Comparison of ENCODE assay signal across 8 cellular contexts in the genomic region with DNA sequence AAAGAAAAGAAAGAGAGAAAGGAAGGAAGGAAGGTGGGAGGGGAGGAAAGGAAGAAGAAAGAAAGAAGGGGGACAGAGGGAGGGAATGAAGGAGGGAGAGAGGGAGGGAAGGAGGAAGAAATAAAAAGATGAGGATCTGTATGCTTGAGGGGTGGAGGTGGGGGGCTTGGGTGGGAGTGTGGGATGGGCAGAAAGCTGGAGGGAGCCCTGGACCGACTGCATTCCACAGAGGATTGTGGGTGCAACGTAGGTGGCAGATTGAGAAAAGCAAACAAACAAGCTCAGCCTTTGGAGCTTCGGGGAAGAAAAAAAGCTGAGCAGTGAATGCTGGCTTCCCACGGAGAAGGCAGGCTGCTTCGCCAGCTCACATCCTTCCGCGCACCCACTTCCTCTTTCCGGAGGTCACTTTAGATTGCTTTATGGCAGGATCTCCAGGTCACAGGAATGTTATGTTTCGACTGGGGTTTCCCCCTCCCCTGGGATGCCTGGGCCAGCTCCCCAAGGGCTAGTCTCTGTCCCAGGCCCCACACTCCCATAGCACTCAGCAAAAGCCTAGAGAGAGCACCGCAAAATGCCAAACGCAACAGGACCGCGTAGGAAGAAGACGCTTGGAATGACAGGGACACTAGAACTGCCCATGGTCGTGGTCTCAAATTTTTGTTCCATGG. TPM values are rescaled to one million over a fixed set of nuclear protein-coding genes. Genes with fewer than 3 reads are reported as not detected.
DNase-seq lines count a peak whose midpoint lies in the region; ATAC-seq and TF ChIP-seq lines count a peak whose summit lies in the region.

No MANE protein-coding gene starts in this region.

- H3K27me3 ChIP-seq in body of pancreas (no peaks in the 10 kb centered on the region), sigmoid colon (no peaks in the 10 kb centered on the region)

- ATAC-seq in body of pancreas (peak; percentile 81), GM21447 (IDR thresholded peaks at IDR 0.05; ENCODE audit: unreplicated experiment) (no peak)

- in situ Hi-C loops in GM13976 (cut with MboI; ENCODE audit: low sequenced_read_pairs, unreplicated experiment) = no loop called here

- H3K9me3 ChIP-seq in body of pancreas (no peaks in the 10 kb centered on the region), sigmoid colon (no peaks in the 10 kb centered on the region)

- H3K4me3 ChIP-seq in body of pancreas (no peak overlapping the region), sigmoid colon (peak overlapping the region; percentile 1 to 51 (median 40))

- peak; percentile 80 for DNase-seq in SIG-M5 treated with dmso at 0.1 percent for 504 hours (lab: John Stamatoyannopoulos, UW; ENCODE audit: unreplicated experiment)
- DNase-seq in SIG-M5 (lab: John Stamatoyannopoulos, UW) = no peak
- DNase-seq in NCI-H2171 treated with DMSO at 0.1 percent for 48 hours (lab: John Stamatoyannopoulos, UW) = peak; percentile 30
- peak; percentile 62 to 79 (median 68) for DNase-seq in body of pancreas
- DNase-seq in iPS DF 4.7 (ENCODE audit: extremely low read depth, low spot score) = peak; percentile 64
- DNase-seq in sigmoid colon = peak; percentile 68
- DNase-seq in GM13976 (ENCODE audit: low spot score) = no peak

- H3K36me3 ChIP-seq in body of pancreas (replicated peaks in 1 of 2; ENCODE audit: insufficient read depth in 1 of 2, low read depth in 2 of 2) = no peaks in the 10 kb centered on the region
- no peaks in the 10 kb centered on the region for H3K36me3 ChIP-seq in sigmoid colon

- no peak for TF ChIP-seq EP300 in sigmoid colon (IDR thresholded peaks at IDR 0.05)

- 22% methylated on average over 15 of the region's 15 CpGs for WGBS in body of pancreas, 2 donors
- 20 to 27% methylated on average over 15 of the region's 15 CpGs for WGBS in sigmoid colon, 2 donors

- peak overlapping the region; percentile 66 to 87 (median 78) for H3K27ac ChIP-seq in body of pancreas
- H3K27ac ChIP-seq in sigmoid colon = peak overlapping the region in 2 of 4 donors; percentile 12 to 63

- TF ChIP-seq POLR2A in body of pancreas (IDR thresholded peaks at IDR 0.05) (peak in 2 of 3 donors; percentile 15 to 48), sigmoid colon (IDR thresholded peaks at IDR 0.05) (no peak)

- TF ChIP-seq CTCF in body of pancreas (IDR thresholded peaks at IDR 0.05) (no peak), sigmoid colon (IDR thresholded peaks at IDR 0.05) (no peak), GM13976 (IDR thresholded peaks at IDR 0.05; ENCODE audit: borderline replicate concordance, control extremely low read depth, extremely low read depth, insufficient read depth, missing control alignments) (no peak)

- H3K4me1 ChIP-seq in body of pancreas (peaks cover 35% of the 10 kb centered on the region), sigmoid colon (peaks cover 0 to 11% (median 6%) of the 10 kb centered on the region in 4 donors)

- intact Hi-C loops in body of pancreas (cut with DNase I) = no loop called here
- intact Hi-C loops in sigmoid colon (cut with DNase I) = no loop called here

RNA-seq across cellular contexts. Expression of a gene that starts 20.7 kb away (rescaled TPM):
- total RNA-seq in body of pancreas (10 to 100 TPM; 58.9 to 83.4 TPM), sigmoid colon (10 to 100 TPM; 40.3 to 86.4 (median 68.1) TPM)
- polyA plus RNA-seq in sigmoid colon = 10 to 100 TPM; 11.4 to 27.0 (median 25.4) TPM

Comparison
In these comparisons a context has a peak if more than half of its experiments do, and no peak if none do; other contexts are left out.
1. DNase-seq: peak in SIG-M5 treated with dmso at 0.1 percent for 504 hours (single experiment), NCI-H2171 treated with DMSO at 0.1 percent for 48 hours (single experiment), body of pancreas (4 of 4), iPS DF 4.7 (single experiment) and sigmoid colon (single experiment); none in SIG-M5 (single experiment) and GM13976 (single experiment).
2. H3K4me3 ChIP-seq: peak in sigmoid colon (4 of 4); none in body of pancreas (0 of 2).
3. POLR2A ChIP-seq: peak in body of pancreas (2 of 3); none in sigmoid colon (0 of 2).